Comparison of ENCODE assay signal across 28 cellular contexts in genomic region chr5:120955795-120956194, GRCh38.
"Had no signal": no experiment of that assay in that cellular context is flagged by ENCODE, and none has a peak within 500 bp of the region (broad histone marks: within the 10 kb centered on the region; RNA-seq: fewer than 3 reads in every experiment).

No MANE protein-coding gene starts in this region.

- ATAC-seq: activated naive CD4-positive, alpha-beta T cell treated with anti-CD3 and anti-CD28 coated beads, Interleukin-2, amount 50 U/mL, for 72 hours; activated naive CD8-positive, alpha-beta T cell treated with anti-CD3 and anti-CD28 coated beads, Interleukin-2, amount 50 U/mL, for 24 hours; activated T-cell treated with anti-CD3 and anti-CD28 coated beads, Interleukin-2, amount 50 U/mL, for 4 hours; activated T-cell treated with anti-CD3 and anti-CD28 coated beads, Interleukin-2, amount 50 U/mL, for 72 hours; activated T-helper 17 cell treated with anti-CD3 and anti-CD28 coated beads, Interleukin-2, amount 50 U/mL, for 72 hours; body of pancreas had no signal

- DNase-seq: activated effector memory CD4-positive, alpha-beta T cell treated with anti-CD3 and anti-CD28 coated beads, Interleukin-2, amount 50 U/mL, for 16 hours; activated effector memory CD4-positive, alpha-beta T cell treated with Interleukin-2 at 50 U/mL for 16 hours; activated gamma-delta T cell; activated gamma-delta T cell treated with Interleukin-2 at 50 U/mL for 16 hours; activated naive CD4-positive, alpha-beta T cell; activated naive CD4-positive, alpha-beta T cell treated with anti-CD3 and anti-CD28 coated beads for 36 hours; activated naive CD4-positive, alpha-beta T cell treated with anti-CD3 and anti-CD28 coated beads, Interleukin-2, amount 10 ng/mL, durations not matched to agents 7 days and 5 days; activated naive CD4-positive, alpha-beta T cell treated with anti-CD3 and anti-CD28 coated beads, Interleukin-2, amount 50 U/mL, for 16 hours; activated naive CD4-positive, alpha-beta T cell treated with Interleukin-2 at 50 U/mL for 16 hours; activated naive CD8-positive, alpha-beta T cell treated with anti-CD3 and anti-CD28 coated beads for 36 hours; activated naive CD8-positive, alpha-beta T cell treated with anti-CD3 and anti-CD28 coated beads, Interleukin-2, amount 10 ng/mL, durations not matched to agents 7 days and 5 days; activated naive CD8-positive, alpha-beta T cell treated with anti-CD3 and anti-CD28 coated beads, Interleukin-2, amount 50 U/mL, for 24 hours; activated T-cell treated with anti-CD3 and anti-CD28 coated beads, Interleukin-2, amount 50 U/mL, for 24 hours; activated T-cell treated with anti-CD3 and anti-CD28 coated beads, Interleukin-2, amount 50 U/mL, for 4 hours; activated T-cell treated with anti-CD3 and anti-CD28 coated beads, Interleukin-2, amount 50 U/mL, for 48 hours; activated T-cell treated with anti-CD3 and anti-CD28 coated beads, Interleukin-2, amount 50 U/mL, for 72 hours; adrenal gland; amniotic stem cell; amygdala; anterior cingulate cortex; aorta; body of pancreas; brain microvascular endothelial cell; caudate nucleus; central memory CD4-positive, alpha-beta T cell; cerebellar nuclear complex had no signal
